ENCODE assay signal across 1 cellular context in genomic region chr12:127998936-127999467, GRCh38.
TF ChIP-seq lines count a peak whose summit lies in the region.

No MANE protein-coding gene starts in this region.

TF ChIP-seq in A549, 52 proteins besides CTCF, POLR2A, EP300 and RAD21 (continued from another document):
- no peak for TF ChIP-seq REST (IDR thresholded peaks at IDR 0.05)
- peak; percentile 98 for TF ChIP-seq MAFK (IDR thresholded peaks at IDR 0.05; ENCODE audit: partially characterized antibody)
- no peak for TF ChIP-seq ZSCAN20 (CRISPR knock-in tag; IDR thresholded peaks at IDR 0.05)
- TF ChIP-seq RNF2 (IDR thresholded peaks at IDR 0.05; ENCODE audit: borderline replicate concordance, low read depth), result no peak
- no peak for TF ChIP-seq CHD2 (IDR thresholded peaks at IDR 0.05; ENCODE audit: low read length, partially characterized antibody)
- no peak for TF ChIP-seq CBX2 (IDR thresholded peaks at IDR 0.05; ENCODE audit: borderline replicate concordance, low read depth)
